Comparison of ENCODE assay signal across 9 cellular contexts in the genomic region with DNA sequence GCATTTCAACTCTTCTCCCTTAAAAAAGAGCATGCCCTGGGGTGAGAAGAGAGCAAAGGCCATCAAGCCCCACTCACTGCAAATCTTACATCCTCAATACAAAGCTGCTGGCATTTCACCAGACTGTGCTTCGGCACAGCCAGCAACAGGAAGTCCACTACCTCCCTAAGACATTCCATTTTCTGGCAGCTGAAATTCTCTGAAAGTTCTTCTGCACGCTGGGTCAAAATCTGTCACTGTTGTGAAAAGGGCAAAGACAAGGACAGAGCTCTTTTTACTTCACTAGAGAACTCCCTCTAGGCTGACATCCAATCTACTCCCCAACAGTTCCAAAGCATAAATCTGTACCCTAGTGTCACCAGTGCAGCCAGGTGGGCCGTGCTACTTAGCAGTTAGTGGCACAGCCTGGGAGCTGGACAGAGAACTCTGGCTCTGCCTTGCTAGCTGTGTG. TPM values are rescaled to one million over a fixed set of nuclear protein-coding genes. Genes with fewer than 3 reads are reported as not detected.
DNase-seq lines count a peak whose midpoint lies in the region; ATAC-seq and TF ChIP-seq lines count a peak whose summit lies in the region.
"Had no signal": no experiment of that assay in that cellular context is flagged by ENCODE, and none has a peak within 500 bp of the region (broad histone marks: within the 10 kb centered on the region; RNA-seq: fewer than 3 reads in every experiment).

No MANE protein-coding gene starts in this region.

- peaks cover 42% of the 10 kb centered on the region for H3K4me1 ChIP-seq in body of pancreas
- peaks cover 34 to 45% of the 10 kb centered on the region in 2 donors for H3K4me1 ChIP-seq in thyroid gland
- H3K4me1 ChIP-seq in CD4-positive, alpha-beta memory T cell (ENCODE audit: insufficient read depth, low read length) = peaks cover 43% of the 10 kb centered on the region

- H3K36me3 Mint-ChIP-seq in activated naive CD4-positive, alpha-beta T cell treated with anti-CD3 and anti-CD28 coated beads, Interleukin-2, amount 50 U/mL, for 72 hours = peaks cover 10 to 11% of the 10 kb centered on the region in 2 donors
- H3K36me3 Mint-ChIP-seq in CD4-positive, alpha-beta memory T cell = peaks cover 44 to 55% of the 10 kb centered on the region in 2 donors

- H3K27me3 ChIP-seq in body of pancreas = no peaks in the 10 kb centered on the region
- no peaks in the 10 kb centered on the region for H3K27me3 ChIP-seq in thyroid gland
- H3K27me3 ChIP-seq in CD4-positive, alpha-beta memory T cell (ENCODE audit: insufficient read depth, low read length) = no peaks in the 10 kb centered on the region

- POLR2A ChIA-PET in CD4-positive, alpha-beta memory T cell (lab: Charles Lee; ENCODE audit: partially characterized antibody) = no interaction called here

- no peak overlapping the region for H3K4me3 Mint-ChIP-seq in CD4-positive, alpha-beta memory T cell

- DNase-seq in activated naive CD4-positive, alpha-beta T cell treated with anti-CD3 and anti-CD28 coated beads, Interleukin-2, amount 50 U/mL, for 72 hours (ENCODE audit: low spot score in 2 of 2) = no peak
- DNase-seq in activated naive CD4-positive, alpha-beta T cell (lab: John Stamatoyannopoulos, UW) = no peak
- DNase-seq in body of pancreas = peak in 3 of 4 donors; percentile 15 to 39 (median 33)
- DNase-seq in left kidney (ENCODE audit: low read depth, low spot score) = peak; percentile 85
- peak; percentile 49 to 59 for DNase-seq in thyroid gland
- no peak for DNase-seq in CD4-positive, alpha-beta memory T cell
- DNase-seq in KG1 (lab: John Stamatoyannopoulos, UW) = no peak
- DNase-seq: stimulated activated CD4-positive, alpha-beta T cell treated with anti-CD3 and anti-CD28 coated beads, Interleukin-4, amount 100 ng/mL, for 4 hours had no signal

- TF ChIP-seq CTCF in body of pancreas (IDR thresholded peaks at IDR 0.05) (no peak), thyroid gland (IDR thresholded peaks at IDR 0.05) (no peak)

- H3K27ac ChIP-seq in body of pancreas (peak overlapping the region in 2 of 4 donors; percentile 22 to 46), thyroid gland (peak overlapping the region; percentile 27 to 43 (median 34))
- no peak overlapping the region for H3K27ac ChIP-seq in CD4-positive, alpha-beta memory T cell (ENCODE audit: low read depth, low read length)

- intact Hi-C loops in body of pancreas (cut with DNase I) = no loop called here
- intact Hi-C loops in thyroid gland (cut with DNase I) = no loop called here
- intact Hi-C loops in CD4-positive, alpha-beta memory T cell (cut with micrococcal nuclease) = no loop called here

- H3K27me3 Mint-ChIP-seq in CD4-positive, alpha-beta memory T cell = no peaks in the 10 kb centered on the region

- H3K9me3 ChIP-seq in body of pancreas = no peaks in the 10 kb centered on the region
- H3K9me3 ChIP-seq in thyroid gland = no peaks in the 10 kb centered on the region
- H3K9me3 ChIP-seq in CD4-positive, alpha-beta memory T cell (ENCODE audit: control insufficient read depth in 1 of 2, low read length in 2 of 2) = no peaks in the 10 kb centered on the region

- H3K4me1 Mint-ChIP-seq in CD4-positive, alpha-beta memory T cell = peaks cover 48 to 80% (median 62%) of the 10 kb centered on the region in 4 donors

- H3K36me3 ChIP-seq in body of pancreas (replicated peaks in 1 of 2; ENCODE audit: insufficient read depth in 1 of 2, low read depth in 2 of 2) (no peaks in the 10 kb centered on the region), thyroid gland (no peaks in the 10 kb centered on the region)
- H3K36me3 ChIP-seq in CD4-positive, alpha-beta memory T cell (ENCODE audit: insufficient read depth, low read length) = peaks cover 21% of the 10 kb centered on the region

- H3K4me3 ChIP-seq in body of pancreas (no peak overlapping the region), thyroid gland (replicated peaks in 1 of 3) (no peak overlapping the region)
- no peak overlapping the region for H3K4me3 ChIP-seq in CD4-positive, alpha-beta memory T cell (ENCODE audit: low read length in 2 of 2)

- peak overlapping the region; percentile 16 to 31 for H3K27ac Mint-ChIP-seq in activated naive CD4-positive, alpha-beta T cell treated with anti-CD3 and anti-CD28 coated beads, Interleukin-2, amount 50 U/mL, for 72 hours
- H3K27ac Mint-ChIP-seq in CD4-positive, alpha-beta memory T cell = peak overlapping the region in 3 of 7 donors; percentile 0 to 32 (median 17)

- no peak for ATAC-seq in activated naive CD4-positive, alpha-beta T cell treated with anti-CD3 and anti-CD28 coated beads, Interleukin-2, amount 50 U/mL, for 72 hours
- ATAC-seq in body of pancreas (peak; percentile 29), HG02588 (IDR thresholded peaks at IDR 0.05; ENCODE audit: unreplicated experiment) (no peak)

- H3K9me3 Mint-ChIP-seq in activated naive CD4-positive, alpha-beta T cell treated with anti-CD3 and anti-CD28 coated beads, Interleukin-2, amount 50 U/mL, for 72 hours = no peaks in the 10 kb centered on the region
- H3K9me3 Mint-ChIP-seq in CD4-positive, alpha-beta memory T cell = peaks cover 0 to 2% (median 0%) of the 10 kb centered on the region in 8 donors

- CTCF ChIA-PET in CD4-positive, alpha-beta memory T cell (lab: Charles Lee; ENCODE audit: partially characterized antibody) = interaction anchor here (1.0 kb wide), 1 partner anchor 11 kb away, joined by 3 read pairs; no protein-coding TSS in a partner anchor

- TF ChIP-seq POLR2A in body of pancreas (IDR thresholded peaks at IDR 0.05) = no peak
- no peak for TF ChIP-seq POLR2A in thyroid gland (IDR thresholded peaks at IDR 0.05)

- WGBS in body of pancreas, 2 donors = 20 to 46% methylated on average over 3 of the region's 3 CpGs
- 30 to 32% methylated on average over 3 of the region's 3 CpGs for WGBS in thyroid gland, 2 donors

RNA-seq across cellular contexts. Expression of gene MTMR10, which starts 6.3 kb away (rescaled TPM):
- 10 to 100 TPM; 13.1 to 14.5 TPM for total RNA-seq in activated naive CD4-positive, alpha-beta T cell treated with anti-CD3 and anti-CD28 coated beads, Interleukin-2, amount 50 U/mL, for 72 hours
- 10 to 100 TPM; 14.5 to 22.3 TPM for total RNA-seq in body of pancreas
- total RNA-seq in thyroid gland = 10 to 100 TPM; 36.2 to 64.8 (median 45.9) TPM
- 10 to 100 TPM; 29.6 to 31.8 TPM for total RNA-seq in CD4-positive, alpha-beta memory T cell
- 1 to 10 TPM; 2.7 to 8.4 TPM for polyA plus RNA-seq in CD4-positive, alpha-beta memory T cell

Comparison
In these comparisons a context has a peak if more than half of its experiments do, and no peak if none do; other contexts are left out.
1. DNase-seq: peak in body of pancreas (3 of 4), left kidney (single experiment) and thyroid gland (2 of 2); none in activated naive CD4-positive, alpha-beta T cell treated with anti-CD3 and anti-CD28 coated beads, Interleukin-2, amount 50 U/mL, for 72 hours (0 of 2), activated naive CD4-positive, alpha-beta T cell (0 of 4), CD4-positive, alpha-beta memory T cell (0 of 5) and KG1 (single experiment).